16 cellular contexts compared by ENCODE assay signal in genomic region chr2:62999905-63000304, GRCh38. TPM values are rescaled to one million over a fixed set of nuclear protein-coding genes. Genes with fewer than 3 reads are reported as not detected.
A peak's percentile ranks its signal among the peaks of the same experiment; 100 is the strongest.
DNase-seq lines count a peak whose midpoint lies in the region; ATAC-seq, FAIRE-seq and TF ChIP-seq lines count a peak whose summit lies in the region.
"Had no signal": no experiment of that assay in that cellular context is flagged by ENCODE, and none has a peak within 500 bp of the region (broad histone marks: within the 10 kb centered on the region; RNA-seq: fewer than 3 reads in every experiment).

No MANE protein-coding gene starts in this region.

- H3K36me3 ChIP-seq in adrenal gland (replicated peaks in 1 of 2) (peaks cover 0 to 5% of the 10 kb centered on the region in 2 donors), gastroesophageal sphincter (peaks cover 0 to 32% of the 10 kb centered on the region in 2 donors), subcutaneous abdominal adipose tissue (ENCODE audit: control insufficient read depth in 5 of 5, insufficient read depth in 5 of 5, low read length in 5 of 5) (peaks cover 9 to 36% (median 21%) of the 10 kb centered on the region in 5 donors), GM23338 (ENCODE audit: insufficient read depth) (no peaks in the 10 kb centered on the region)

- no peaks in the 10 kb centered on the region for H3K79me2 ChIP-seq in GM23338 (replicated peaks; ENCODE audit: insufficient read depth)

- H3K9ac ChIP-seq in subcutaneous abdominal adipose tissue (ENCODE audit: low read length in 5 of 5), result no peak overlapping the region

- H3F3A ChIP-seq in GM23338 (replicated peaks; ENCODE audit: low read depth), result no peaks in the 10 kb centered on the region

- TF ChIP-seq POLR2A in H54 (IDR thresholded peaks at IDR 0.05; ENCODE audit: low read depth, low read length), result no peak
- TF ChIP-seq POLR2A in adrenal gland (IDR thresholded peaks at IDR 0.05), result no peak
- TF ChIP-seq POLR2A in gastroesophageal sphincter (IDR thresholded peaks at IDR 0.05), result no peak

- peaks cover 9% of the 10 kb centered on the region; the same call in 2 of the 3 replicates for H3K4me1 Mint-ChIP-seq in GM23338

- no peaks in the 10 kb centered on the region for H3K9me3 Mint-ChIP-seq in GM23338
- H3K9me3 Mint-ChIP-seq: brain had no signal

- no peak overlapping the region for H3K4me2 ChIP-seq in GM23338

- H3K4me3 Mint-ChIP-seq in GM23338, result no peak overlapping the region
- H3K4me3 Mint-ChIP-seq: brain had no signal

- H3K9me3 ChIP-seq in adrenal gland (replicated peaks in 1 of 3), result peaks cover 0 to 5% (median 0%) of the 10 kb centered on the region in 3 donors
- H3K9me3 ChIP-seq in gastroesophageal sphincter, result no peaks in the 10 kb centered on the region
- no peaks in the 10 kb centered on the region for H3K9me3 ChIP-seq in subcutaneous abdominal adipose tissue (ENCODE audit: control insufficient read depth in 5 of 5, low read length in 5 of 5)

- no peaks in the 10 kb centered on the region for H3K9me2 ChIP-seq in GM23338 (ENCODE audit: insufficient read depth)

- no peak overlapping the region for H3K27ac ChIP-seq in adrenal gland
- H3K27ac ChIP-seq in gastroesophageal sphincter, result peak overlapping the region in 3 of 4 donors; percentile 22 to 39 (median 36)
- H3K27ac ChIP-seq in subcutaneous abdominal adipose tissue (ENCODE audit: low read depth, low read length), result peak overlapping the region; percentile 22
- H3K27ac ChIP-seq in GM23338 (ENCODE audit: low read depth), result no peak overlapping the region

- DNase-seq in H54 (ENCODE audit: insufficient read length, low spot score) (peak; percentile 28), adrenal gland (peak in 4 of 7 donors; percentile 11 to 38 (median 22)), cerebellar nuclear complex (lab: John Stamatoyannopoulos, UW) (no peak), GM19238 (ENCODE audit: insufficient read length, low spot score) (no peak), GM23338 (ENCODE audit: low spot score) (no peak)
- DNase-seq in activated CD4-positive, alpha-beta T cell treated with anti-CD3 and anti-CD28 coated beads for 48 hours, result no peak
- DNase-seq: activated CD4-positive, CD25-positive, alpha-beta regulatory T cell treated with anti-CD3 and anti-CD28 coated beads, Interleukin-2, amount 50 U/mL, for 72 hours; activated T-cell treated with anti-CD3 and anti-CD28 coated beads, Interleukin-2, amount 50 U/mL, for 48 hours; COR-L47; NCI-H1092; retina had no signal

- H3K27me3 Mint-ChIP-seq in GM23338 (ENCODE audit: insufficient read depth, low read depth, poor library complexity), result no peaks in the 10 kb centered on the region
- H3K27me3 Mint-ChIP-seq: brain had no signal

- TF ChIP-seq CTCF in adrenal gland (IDR thresholded peaks at IDR 0.05) (no peak), gastroesophageal sphincter (IDR thresholded peaks at IDR 0.05) (no peak), GM23338 (conservative IDR thresholded peaks at IDR 0.05; ENCODE audit: low read depth in 2 of 2) (no peak)

- H3K4me3 ChIP-seq in adrenal gland (no peak overlapping the region), gastroesophageal sphincter (no peak overlapping the region), subcutaneous abdominal adipose tissue (ENCODE audit: low read depth in 1 of 5, low read length in 5 of 5) (no peak overlapping the region), GM23338 (no peak overlapping the region)
- H3K4me3 ChIP-seq: SK-N-MC had no signal

- intact Hi-C loops in adrenal gland (cut with DNase I), result no loop called here

- no peaks in the 10 kb centered on the region for H3K36me3 Mint-ChIP-seq in GM23338 (ENCODE audit: low read depth)

- 78 to 96% (median 88%) methylated on average over 1 of the region's 1 CpG for WGBS in adrenal gland, 4 donors
- WGBS in gastroesophageal sphincter (ENCODE audit: low coverage in 1 of 2), 2 donors, result 25 to 45% methylated on average over 1 of the region's 1 CpG

- H3K27ac Mint-ChIP-seq in GM23338, result no peak overlapping the region

- ATAC-seq in gastroesophageal sphincter (peak; percentile 77), GM23338 (no peak)

- H3K4me1 ChIP-seq in adrenal gland (replicated peaks in 1 of 2) (no peaks in the 10 kb centered on the region), gastroesophageal sphincter (peaks cover 0 to 14% (median 6%) of the 10 kb centered on the region in 3 donors), subcutaneous abdominal adipose tissue (ENCODE audit: control insufficient read depth in 5 of 5, insufficient read depth in 5 of 5, low read length in 5 of 5) (peaks cover 0 to 12% (median 6%) of the 10 kb centered on the region in 5 donors), GM23338 (ENCODE audit: insufficient read depth) (no peaks in the 10 kb centered on the region; the same call in 1 of the 2 replicates)

- H3K27me3 ChIP-seq in adrenal gland (no peaks in the 10 kb centered on the region), gastroesophageal sphincter (no peaks in the 10 kb centered on the region), subcutaneous abdominal adipose tissue (ENCODE audit: control insufficient read depth in 5 of 5, insufficient read depth in 4 of 5, low read length in 5 of 5) (no peaks in the 10 kb centered on the region), GM23338 (ENCODE audit: insufficient read depth) (no peaks in the 10 kb centered on the region)

- H2AFZ ChIP-seq in GM23338, result no peak overlapping the region

- peak; percentile 98 for FAIRE-seq in H54 (lab: Jason Lieb, UNC)
- FAIRE-seq: H1 had no signal

- H4K20me1 ChIP-seq in GM23338 (replicated peaks; ENCODE audit: insufficient read depth), result no peaks in the 10 kb centered on the region

- TF ChIP-seq EP300 in gastroesophageal sphincter (IDR thresholded peaks at IDR 0.05), result no peak

TF ChIP-seq in GM23338, 12 proteins besides CTCF, POLR2A, EP300 and RAD21 (continues in another document):
- TF ChIP-seq CREB1 (CRISPR knock-in tag; IDR thresholded peaks at IDR 0.05; ENCODE audit: low read depth), result no peak
- no peak for TF ChIP-seq STAT1 (IDR thresholded peaks at IDR 0.05; ENCODE audit: unreplicated experiment)
- no peak for TF ChIP-seq EZH2 (IDR thresholded peaks at IDR 0.05; ENCODE audit: low read depth, unreplicated experiment)
- no peak for TF ChIP-seq EZH2phosphoT487 (IDR thresholded peaks at IDR 0.05; ENCODE audit: unreplicated experiment)
- no peak for TF ChIP-seq POLR2AphosphoS5 (IDR thresholded peaks at IDR 0.05; ENCODE audit: low read depth)
- no peak for TF ChIP-seq ETS1 (IDR thresholded peaks at IDR 0.05)

RNA-seq across cellular contexts. Expression of gene OTX1, which starts 50.7 kb away (rescaled TPM):
- total RNA-seq in adrenal gland (not detected), gastroesophageal sphincter (under 1 TPM in 1 of 4 donors, not detected in 3; 0.62 TPM)
- polyA plus RNA-seq in adrenal gland (under 1 TPM in 1 of 3 donors, not detected in 2; 0.24 TPM), GM23338 (2016; fragmentation: Nextera tagmentation; extraction: Ambion mirVana) (1.1 and 2.2 TPM in 2 replicates)
- total RNA-seq in GM23338 (2014; rRNA removed; shearing (Covaris generic)), result 0.74 and 1.3 TPM in 2 replicates

Comparison
In these comparisons a context has a peak if more than half of its experiments do, and no peak if none do; other contexts are left out.
1. DNase-seq: peak in H54 (single experiment) and adrenal gland (4 of 7); none in cerebellar nuclear complex (0 of 2), activated CD4-positive, alpha-beta T cell treated with anti-CD3 and anti-CD28 coated beads for 48 hours (single experiment), GM19238 (single experiment) and GM23338 (single experiment).
2. H3K27ac ChIP-seq: peak in gastroesophageal sphincter (3 of 4) and subcutaneous abdominal adipose tissue (single experiment); none in adrenal gland (0 of 5) and GM23338 (single experiment).